8 cellular contexts compared by ENCODE assay signal in genomic region chr9:124054671-124055212, GRCh38. TPM values are rescaled to one million over a fixed set of nuclear protein-coding genes. Genes with fewer than 3 reads are reported as not detected.
DNase-seq lines count a peak whose midpoint lies in the region; ATAC-seq and TF ChIP-seq lines count a peak whose summit lies in the region.

No MANE protein-coding gene starts in this region.

- TF ChIP-seq EP300 in tibial nerve (IDR thresholded peaks at IDR 0.05) = no peak

- H3K4me2 ChIP-seq in neural progenitor cell = no peak overlapping the region

- H3K4me1 ChIP-seq in neural progenitor cell = peaks cover 4% of the 10 kb centered on the region
- H3K4me1 ChIP-seq in tibial nerve = no peaks in the 10 kb centered on the region

- no peak overlapping the region for H3K27ac Mint-ChIP-seq in neural progenitor cell

- H3K27me3 Mint-ChIP-seq in neural progenitor cell (ENCODE audit: insufficient read depth, low read depth) = peaks cover 12% of the 10 kb centered on the region

- H3K36me3 Mint-ChIP-seq in neural progenitor cell = no peaks in the 10 kb centered on the region

- DNase-seq in EL (peak; percentile 86), SW480 (ENCODE audit: low spot score) (peak; percentile 98), neural progenitor cell (ENCODE audit: low spot score) (no peak), tibial nerve (ENCODE audit: low spot score in 2 of 2) (no peak), NCI-H1105 (lab: John Stamatoyannopoulos, UW) (no peak)
- DNase-seq in effector CD8-positive, alpha-beta T cell (lab: John Stamatoyannopoulos, UW) = no peak

- peaks cover 2% of the 10 kb centered on the region for H3K4me1 Mint-ChIP-seq in neural progenitor cell

- H3K9me3 ChIP-seq in neural progenitor cell (ENCODE audit: low read depth) (no peaks in the 10 kb centered on the region), tibial nerve (no peaks in the 10 kb centered on the region)

- TF ChIP-seq POLR2A in tibial nerve (IDR thresholded peaks at IDR 0.05) = no peak

- TF ChIP-seq CTCF in neural progenitor cell (IDR thresholded peaks at IDR 0.05) = no peak
- no peak for TF ChIP-seq CTCF in tibial nerve (IDR thresholded peaks at IDR 0.05)

- H3K36me3 ChIP-seq in neural progenitor cell (no peaks in the 10 kb centered on the region), tibial nerve (no peaks in the 10 kb centered on the region)

- H3K9me3 Mint-ChIP-seq in neural progenitor cell = no peaks in the 10 kb centered on the region

- peak overlapping the region; percentile 72 for H2AFZ ChIP-seq in neural progenitor cell (replicated peaks)

- H3K4me3 ChIP-seq in neural progenitor cell = no peak overlapping the region
- H3K4me3 ChIP-seq in tibial nerve = no peak overlapping the region

- H3K4me3 Mint-ChIP-seq in neural progenitor cell = no peak overlapping the region

- ATAC-seq in GM19035 (IDR thresholded peaks at IDR 0.05; ENCODE audit: unreplicated experiment) = peak; percentile 97
- peak; percentile 92 for ATAC-seq in HG03097 (IDR thresholded peaks at IDR 0.05; ENCODE audit: low FRiP score, unreplicated experiment)

- no peaks in the 10 kb centered on the region for H4K20me1 ChIP-seq in neural progenitor cell (ENCODE audit: low read depth)

- H3F3A ChIP-seq in neural progenitor cell (ENCODE audit: low read depth) = no peaks in the 10 kb centered on the region

- no peaks in the 10 kb centered on the region for H3K79me2 ChIP-seq in neural progenitor cell (ENCODE audit: low read depth)

- H3K27me3 ChIP-seq in neural progenitor cell (no peaks in the 10 kb centered on the region), tibial nerve (peaks cover 0 to under 1% of the 10 kb centered on the region in 2 donors)

- WGBS in tibial nerve, 2 donors = 46 to 48% methylated on average over 5 to 6 of the region's 6 CpGs

- H3K27ac ChIP-seq in neural progenitor cell (no peak overlapping the region), tibial nerve (no peak overlapping the region)

- H3K9ac ChIP-seq in neural progenitor cell = no peak overlapping the region

RNA-seq across cellular contexts. Expression of gene LHX2, which starts 43.2 kb away (rescaled TPM):
- total RNA-seq in neural progenitor cell (ENCODE audit: low replicate concordance) = 36.3 and 59.5 TPM in 2 replicates
- not detected for total RNA-seq in tibial nerve

Comparison
In these comparisons a context has a peak if more than half of its experiments do, and no peak if none do; other contexts are left out.
1. DNase-seq: peak in EL (single experiment) and SW480 (single experiment); none in neural progenitor cell (single experiment), tibial nerve (0 of 2), NCI-H1105 (single experiment) and effector CD8-positive, alpha-beta T cell (single experiment).
2. RNA of gene LHX2, which starts 43.2 kb away (total RNA-seq): 36.3 to 59.5 TPM in neural progenitor cell; not detected in tibial nerve; every median in the first group is over 10 times any median in the second.